1 cellular context compared by ENCODE assay signal in the genomic region with DNA sequence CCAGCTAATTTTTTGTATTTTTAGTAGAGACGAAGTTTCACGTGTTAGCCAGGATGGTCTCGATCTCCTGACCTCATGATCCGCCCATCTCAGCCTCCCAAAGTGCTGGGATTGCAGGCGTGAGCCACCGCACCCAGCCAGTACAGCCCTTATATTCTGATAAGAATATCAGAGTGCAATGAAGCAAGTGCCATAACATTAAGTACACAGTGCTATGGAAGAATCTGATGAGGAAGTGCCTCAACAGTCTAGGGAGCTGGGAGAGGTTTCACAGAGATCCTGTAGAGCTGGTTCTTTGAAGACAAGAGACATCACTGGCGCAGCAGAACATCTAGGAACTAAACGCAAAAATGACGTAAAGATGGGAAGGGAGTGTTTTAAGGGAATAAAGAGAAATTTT.
TF ChIP-seq lines count a peak whose summit lies in the region.

No MANE protein-coding gene starts in this region.

TF ChIP-seq in endothelial cell of umbilical vein, 7 proteins besides CTCF, POLR2A, EP300 and RAD21:
- TF ChIP-seq JUN (IDR thresholded peaks at IDR 0.05; ENCODE audit: borderline replicate concordance, insufficient read depth, insufficient read length, low read depth) (no peak), FOS (IDR thresholded peaks at IDR 0.05; ENCODE audit: borderline replicate concordance, insufficient read depth, low read length) (no peak), EZH2 (IDR thresholded peaks at IDR 0.05; ENCODE audit: borderline replicate concordance, low read depth, low read length, severe bottlenecking) (no peak), POLR2AphosphoS5 (IDR thresholded peaks at IDR 0.05; ENCODE audit: insufficient read depth, low read depth, low read length) (no peak), GATA2 (IDR thresholded peaks at IDR 0.05; ENCODE audit: insufficient read depth, insufficient read length, low read depth, low read length) (no peak), MYC (IDR thresholded peaks at IDR 0.05; ENCODE audit: low read depth, low read length) (no peak)
- TF ChIP-seq, protein P1, sequence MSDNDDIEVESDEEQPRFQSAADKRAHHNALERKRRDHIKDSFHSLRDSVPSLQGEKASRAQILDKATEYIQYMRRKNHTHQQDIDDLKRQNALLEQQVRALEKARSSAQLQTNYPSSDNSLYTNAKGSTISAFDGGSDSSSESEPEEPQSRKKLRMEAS (IDR thresholded peaks at IDR 0.05; ENCODE audit: insufficient read depth, insufficient read length), result no peak
